In the genomic region with DNA sequence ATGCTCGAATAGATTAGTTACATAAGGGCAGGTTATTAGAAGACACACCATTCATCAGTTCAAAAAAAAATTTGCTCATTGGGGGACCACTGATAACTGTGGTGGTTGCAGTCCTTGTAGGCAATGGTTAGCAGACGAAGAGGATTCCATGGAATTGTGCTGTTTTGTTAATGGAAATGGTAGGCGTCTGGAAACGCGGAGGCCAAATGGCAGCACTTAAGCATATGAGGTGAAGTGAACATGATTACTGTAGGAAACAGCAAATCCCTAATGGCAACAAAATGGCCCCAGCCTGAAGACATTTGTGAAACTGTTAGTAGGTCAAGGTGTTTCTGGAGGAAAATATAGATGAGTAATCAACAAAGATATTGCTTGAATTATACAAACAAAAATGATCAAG, we compare ENCODE assay signal across 17 cellular contexts.
"Had no signal": no experiment of that assay in that cellular context is flagged by ENCODE, and none has a peak within 500 bp of the region (broad histone marks: within the 10 kb centered on the region; RNA-seq: fewer than 3 reads in every experiment).

No MANE protein-coding gene starts in this region.

- DNase-seq: natural killer cell; nucleus accumbens; pancreas; right cardiac atrium; right lobe of liver; sigmoid colon; small intestine; stimulated activated CD4-positive, alpha-beta T cell treated with anti-CD3 and anti-CD28 coated beads, Interleukin-15, amount 100 ng/mL, for 24 hours; stimulated activated CD4-positive, alpha-beta T cell treated with anti-CD3 and anti-CD28 coated beads, Interleukin-2, amount 100 ng/mL, for 24 hours; stimulated activated CD4-positive, alpha-beta T cell treated with anti-CD3 and anti-CD28 coated beads, Interleukin-2, amount 100 ng/mL, for 48 hours; stimulated activated CD4-positive, alpha-beta T cell treated with anti-CD3 and anti-CD28 coated beads, Interleukin-4, amount 100 ng/mL, for 24 hours; stimulated activated naive B cell treated with anti-CD40 and anti-IgM and Interleukin-4, amounts not matched to agents 10 μg/mL and 1 μg/mL and 100 μg/mL, for 72 hours; stimulated activated naive CD4-positive, alpha-beta T cell treated with Interleukin-2 at 50 U/mL for 16 hours; stomach; thyroid gland; trophoblast cell; upper lobe of left lung had no signal
